17 cellular contexts compared by ENCODE assay signal in genomic region chr12:117048585-117048904, GRCh38. TPM values are rescaled to one million over a fixed set of nuclear protein-coding genes. Genes with fewer than 3 reads are reported as not detected.
DNase-seq lines count a peak whose midpoint lies in the region; ATAC-seq and TF ChIP-seq lines count a peak whose summit lies in the region.
"Had no signal": no experiment of that assay in that cellular context is flagged by ENCODE, and none has a peak within 500 bp of the region (broad histone marks: within the 10 kb centered on the region; RNA-seq: fewer than 3 reads in every experiment).

No MANE protein-coding gene starts in this region.

- H3K27ac ChIP-seq in SJSA1 (peak overlapping the region; percentile 24; the same call in 1 of the 2 replicates), right cardiac atrium (ENCODE audit: low read length) (peak overlapping the region; percentile 28), gastrocnemius medialis (peak overlapping the region in 3 of 4 donors; percentile 1 to 52 (median 33))

- H3K36me3 ChIP-seq in H7 (replicated peaks; ENCODE audit: control insufficient read depth, insufficient read depth, low read length), result no peaks in the 10 kb centered on the region
- no peaks in the 10 kb centered on the region for H3K36me3 ChIP-seq in SJSA1
- no peaks in the 10 kb centered on the region for H3K36me3 ChIP-seq in gastrocnemius medialis
- H3K36me3 ChIP-seq: esophagus squamous epithelium had no signal

- in situ Hi-C loops in gastrocnemius medialis (cut with MboI; ENCODE audit: low sequenced_read_pairs in 4 of 4), result no loop called here

- no peak for TF ChIP-seq POLR2A in gastrocnemius medialis (IDR thresholded peaks at IDR 0.05)

- intact Hi-C loops in right cardiac atrium (cut with DNase I) (no loop called here), gastrocnemius medialis (cut with DNase I; ENCODE audit: low total_unique reads) (no loop called here)

- TF ChIP-seq CTCF in gastrocnemius medialis (IDR thresholded peaks at IDR 0.05 in 4 of 5, conservative IDR thresholded peaks at IDR 0.05 in 1 of 5), result no peak

- peaks cover 10% of the 10 kb centered on the region for H3K4me1 ChIP-seq in SJSA1 (replicated peaks)
- H3K4me1 ChIP-seq in right cardiac atrium (ENCODE audit: control insufficient read depth, insufficient read depth, low read length), result peaks cover 12% of the 10 kb centered on the region
- H3K4me1 ChIP-seq in gastrocnemius medialis, result no peaks in the 10 kb centered on the region

- DNase-seq in H7, result peak; percentile 45
- DNase-seq in SJSA1 (ENCODE audit: low read depth in 1 of 2, low spot score in 2 of 2), result no peak
- no peak for DNase-seq in right cardiac atrium
- no peak for DNase-seq in gastrocnemius medialis
- no peak for DNase-seq in NCI-H345 treated with DMSO at 0.1 percent for 48 hours (lab: John Stamatoyannopoulos, UW; ENCODE audit: unreplicated experiment)
- DNase-seq in left lobe of liver (ENCODE audit: low spot score), result no peak
- DNase-seq: activated CD8-positive, alpha-beta memory T cell treated with anti-CD3 and anti-CD28 coated beads for 24 hours; activated naive CD4-positive, alpha-beta T cell treated with anti-CD3 and anti-CD28 coated beads, Interleukin-2, amount 10 ng/mL, durations not matched to agents 7 days and 5 days; activated T-cell treated with anti-CD3 and anti-CD28 coated beads, Interleukin-2, amount 50 U/mL, for 4 hours; DMS79 treated with DMSO at 0.1 percent for 48 hours; effector CD8-positive, alpha-beta T cell; esophagus squamous epithelium; NCI-H1694 treated with DMSO at 0.1 percent for 48 hours; nucleus accumbens; SW 1271 had no signal

- H3K27me3 ChIP-seq in H7 (ENCODE audit: control insufficient read depth, insufficient read depth, low read length) (no peaks in the 10 kb centered on the region), SJSA1 (replicated peaks) (no peaks in the 10 kb centered on the region; the same call in 1 of the 2 replicates), right cardiac atrium (ENCODE audit: control insufficient read depth, insufficient read depth) (no peaks in the 10 kb centered on the region), gastrocnemius medialis (no peaks in the 10 kb centered on the region)

- no peaks in the 10 kb centered on the region for H3K9me3 ChIP-seq in SJSA1 (replicated peaks)
- no peaks in the 10 kb centered on the region for H3K9me3 ChIP-seq in right cardiac atrium (ENCODE audit: control insufficient read depth, low read length)
- H3K9me3 ChIP-seq in gastrocnemius medialis, result no peaks in the 10 kb centered on the region
- H3K9me3 ChIP-seq: esophagus squamous epithelium had no signal

- no peak overlapping the region for H3K4me3 ChIP-seq in H7 (ENCODE audit: insufficient read depth, low read depth, low read length)
- H3K4me3 ChIP-seq in SJSA1, result no peak overlapping the region
- H3K4me3 ChIP-seq in right cardiac atrium (ENCODE audit: low read length), result no peak overlapping the region
- no peak overlapping the region for H3K4me3 ChIP-seq in gastrocnemius medialis
- H3K4me3 ChIP-seq: esophagus squamous epithelium had no signal

- WGBS in right cardiac atrium, result 49% methylated on average over 9 of the region's 9 CpGs

- ATAC-seq in right cardiac atrium, result no peak
- ATAC-seq in gastrocnemius medialis, result no peak
- ATAC-seq in left lobe of liver, result no peak
- ATAC-seq in GM18868 (IDR thresholded peaks at IDR 0.05; ENCODE audit: unreplicated experiment), result no peak
- ATAC-seq: activated T-cell treated with anti-CD3 and anti-CD28 coated beads, Interleukin-2, amount 50 U/mL, for 4 hours had no signal

RNA-seq across cellular contexts. Expression of gene TESC, which starts 50.7 kb away (rescaled TPM):
- 15.8 and 18.3 TPM in 2 replicates for total RNA-seq in H7 (2014; rRNA removed; shearing (Covaris generic))
- total RNA-seq in SJSA1 (2014; rRNA removed; shearing (Covaris generic)), result not detected in 2 replicates
- 10 to 100 TPM; 23.1 to 98.5 (median 57.6) TPM for total RNA-seq in right cardiac atrium
- polyA plus RNA-seq in right cardiac atrium, result 71.7 TPM
- 1 to 10 TPM; 1.2 to 4.1 (median 2.5) TPM for total RNA-seq in gastrocnemius medialis
- 3.1 TPM for total RNA-seq in left lobe of liver
- total RNA-seq: MCF 10A had no signal
